ENCODE assay signal across 8 cellular contexts in the genomic region with DNA sequence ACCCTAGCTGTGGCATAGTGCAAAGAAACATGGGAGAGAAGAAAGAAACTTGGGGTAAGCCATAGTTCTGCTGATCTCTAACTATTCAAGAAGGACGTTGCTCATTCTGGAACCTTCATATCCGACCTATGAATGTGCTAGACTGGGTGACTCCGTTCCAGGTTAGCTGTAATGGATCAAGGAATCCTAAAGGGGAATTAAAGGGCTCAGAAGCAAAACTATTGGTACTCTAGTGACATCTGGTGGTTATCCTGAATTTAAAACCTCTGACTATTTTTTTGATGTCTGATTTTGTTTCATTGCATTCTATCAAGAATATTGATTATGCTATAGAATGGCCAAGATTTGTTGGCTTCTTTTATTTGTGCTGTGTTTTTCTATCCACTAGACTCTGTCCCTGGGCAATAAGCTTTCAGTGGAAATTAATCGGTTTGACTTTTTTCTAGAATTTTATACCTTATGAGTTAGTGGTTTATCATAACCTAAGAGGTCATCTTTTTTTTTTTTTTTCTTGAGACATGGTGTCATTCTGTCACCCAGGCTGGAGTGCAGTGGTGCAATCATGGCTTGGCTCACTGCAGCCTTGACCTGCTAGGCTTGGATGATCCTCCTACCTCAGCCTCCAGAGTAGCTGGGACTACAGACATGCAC. TPM values are rescaled to one million over a fixed set of nuclear protein-coding genes. Genes with fewer than 3 reads are reported as not detected.
DNase-seq lines count a peak whose midpoint lies in the region; TF ChIP-seq lines count a peak whose summit lies in the region.

No MANE protein-coding gene starts in this region.

- TF ChIP-seq CTCF in OCI-LY7 (conservative IDR thresholded peaks at IDR 0.05; ENCODE audit: low read length) (peak; percentile 87), epithelial cell of proximal tubule (conservative IDR thresholded peaks at IDR 0.05; ENCODE audit: low read depth, low read length) (peak; percentile 58)

- H3K4me3 ChIP-seq in OCI-LY7 (ENCODE audit: low read depth, low read length, poor library complexity, severe bottlenecking) (no peak overlapping the region), epithelial cell of proximal tubule (ENCODE audit: low read depth, low read length) (no peak overlapping the region), neuronal stem cell (ENCODE audit: low read length in 2 of 2) (no peak overlapping the region)

- WGBS in neuronal stem cell (ENCODE audit: extremely low coverage in 2 of 2, insufficient read length in 2 of 2, insufficient replicate concordance in 1 of 2), 2 donors = no CpG with 5 or more reads among the region's 4 CpGs

- no peak overlapping the region for H3K27ac ChIP-seq in OCI-LY7 (ENCODE audit: low read depth, low read length, poor library complexity, severe bottlenecking)
- H3K27ac ChIP-seq in neuronal stem cell (replicated peaks; ENCODE audit: low read length) = no peak overlapping the region

- H3K27me3 ChIP-seq in neuronal stem cell (ENCODE audit: control insufficient read depth in 3 of 3, insufficient read depth in 3 of 3, low read depth in 1 of 3, low read length in 3 of 3) = no peaks in the 10 kb centered on the region

- no peaks in the 10 kb centered on the region for H4K20me1 ChIP-seq in OCI-LY7 (ENCODE audit: insufficient read depth, low read length)

- H3K23ac ChIP-seq in neuronal stem cell (ENCODE audit: low read depth, low read length, poor library complexity) = no peak overlapping the region

- H3K18ac ChIP-seq in neuronal stem cell (ENCODE audit: low read length) = no peak overlapping the region

- H2AK5ac ChIP-seq in neuronal stem cell (ENCODE audit: low read depth, low read length) = no peak overlapping the region

- H3K36me3 ChIP-seq in OCI-LY7 (ENCODE audit: insufficient read depth, low read length) = no peaks in the 10 kb centered on the region
- H3K36me3 ChIP-seq in neuronal stem cell (replicated peaks in 1 of 2; ENCODE audit: control insufficient read depth in 2 of 2, insufficient read depth in 2 of 2, low read length in 2 of 2) = peaks cover 0 to 4% of the 10 kb centered on the region in 2 donors

- H3K4me1 ChIP-seq in OCI-LY7 (ENCODE audit: insufficient read depth, low read length, poor library complexity, severe bottlenecking) (no peaks in the 10 kb centered on the region), neuronal stem cell (ENCODE audit: control insufficient read depth in 2 of 2, insufficient read depth in 1 of 2, low read depth in 1 of 2, low read length in 2 of 2) (peaks cover 3 to 9% of the 10 kb centered on the region in 2 donors)

- H3K9me2 ChIP-seq in OCI-LY7 (ENCODE audit: insufficient read depth, low read length) = no peaks in the 10 kb centered on the region

- no peak overlapping the region for H2BK5ac ChIP-seq in neuronal stem cell (ENCODE audit: low read length)

- POLR2A ChIA-PET in OCI-LY7 (lab: Charles Lee) = no interaction called here

- H2AFZ ChIP-seq in OCI-LY7 (ENCODE audit: low read length) (no peak overlapping the region), neuronal stem cell (ENCODE audit: low read length) (no peak overlapping the region)

- H3K14ac ChIP-seq in neuronal stem cell (ENCODE audit: low read length) = no peak overlapping the region

- intact Hi-C loops in OCI-LY7 (cut with micrococcal nuclease; ENCODE audit: unreplicated experiment) = loop anchor here (1.0 kb wide), 1 partner anchor 244 kb away; no protein-coding TSS in a partner anchor

- no peak overlapping the region for H3K4ac ChIP-seq in neuronal stem cell (ENCODE audit: low read length)

- CTCF ChIA-PET in OCI-LY7 (lab: Charles Lee; ENCODE audit: unreplicated experiment) = interaction anchor here (1.1 kb wide), 1 partner anchor 12 kb away, joined by 3 read pairs; no protein-coding TSS in a partner anchor

- peak; percentile 38 for DNase-seq in CD1c-positive myeloid dendritic cell (ENCODE audit: extremely low spot score)
- peak; percentile 7 for DNase-seq in HK-2 (ENCODE audit: unreplicated experiment)
- DNase-seq in OCI-LY7 (ENCODE audit: low spot score) = peak; percentile 46
- DNase-seq in epithelial cell of proximal tubule (ENCODE audit: low read depth) = peak; percentile 26
- DNase-seq in neuronal stem cell (ENCODE audit: low spot score) = peak; percentile 45
- DNase-seq in ureter (ENCODE audit: low spot score) = no peak
- no peak for DNase-seq in C1 segment of cervical spinal cord (lab: John Stamatoyannopoulos, UW)
- DNase-seq in activated effector memory CD4-positive, alpha-beta T cell treated with anti-CD3 and anti-CD28 coated beads, Interleukin-2, amount 50 U/mL, for 16 hours = no peak

- H4K91ac ChIP-seq in neuronal stem cell (ENCODE audit: low read depth, low read length, poor library complexity) = no peak overlapping the region

- no peak overlapping the region for H3K4me2 ChIP-seq in OCI-LY7 (ENCODE audit: low read length)
- no peak overlapping the region for H3K4me2 ChIP-seq in neuronal stem cell (ENCODE audit: insufficient read depth, low read length, poor library complexity, severe bottlenecking)

- no peak overlapping the region for H2BK15ac ChIP-seq in neuronal stem cell (ENCODE audit: low read length)

- H3K79me1 ChIP-seq in neuronal stem cell (ENCODE audit: low read depth, low read length) = no peaks in the 10 kb centered on the region

- no TSS peak for BruUV-seq in OCI-LY7 (replicated peaks; lab: Mats Ljungman, UMichigan)

- no peaks in the 10 kb centered on the region for H3K79me2 ChIP-seq in OCI-LY7 (ENCODE audit: insufficient read depth, low read depth, low read length)

- H3K9me3 ChIP-seq in OCI-LY7 (ENCODE audit: low read length) = no peaks in the 10 kb centered on the region
- no peaks in the 10 kb centered on the region for H3K9me3 ChIP-seq in neuronal stem cell (replicated peaks in 1 of 2; ENCODE audit: control insufficient read depth in 2 of 2, insufficient read depth in 1 of 2, low read depth in 1 of 2, low read length in 2 of 2)

- no peak overlapping the region for H4K8ac ChIP-seq in neuronal stem cell (ENCODE audit: low read depth, low read length)

- no peak overlapping the region for H2BK120ac ChIP-seq in neuronal stem cell (ENCODE audit: low read depth, low read length)

- H2BK12ac ChIP-seq in neuronal stem cell (ENCODE audit: low read length) = no peak overlapping the region

- no peak overlapping the region for H3K9ac ChIP-seq in neuronal stem cell (ENCODE audit: low read depth, low read length, poor library complexity)

RNA-seq across cellular contexts. Expression of a gene that starts 19.5 kb away (rescaled TPM):
- 1.9 and 6.1 TPM in 2 replicates for total RNA-seq in OCI-LY7 (2014; rRNA removed; shearing (Covaris generic))
- total RNA-seq in OCI-LY7 (2022) = 9.3 and 9.4 TPM in 2 replicates
- total RNA-seq in epithelial cell of proximal tubule = 11.4 and 19.5 TPM in 2 replicates
- polyA plus RNA-seq in neuronal stem cell (2013, experiment 1 of 2) = 19.5 TPM
- polyA plus RNA-seq in neuronal stem cell (2013, experiment 2 of 2) = 19.9 TPM
- total RNA-seq in ureter = 33.9 TPM

RNA-seq across cellular contexts. Expression of a gene that starts 47.7 kb away (rescaled TPM):
- total RNA-seq in OCI-LY7 (2014; rRNA removed; shearing (Covaris generic)) = 0.38 and 0.41 TPM in 2 replicates
- 0.30 TPM in 1 of 2 replicates, not detected in the other for total RNA-seq in OCI-LY7 (2022)
- total RNA-seq in epithelial cell of proximal tubule = not detected in 2 replicates
- polyA plus RNA-seq in neuronal stem cell (2013, experiment 1 of 2) = 0.89 TPM
- polyA plus RNA-seq in neuronal stem cell (2013, experiment 2 of 2) = 1.1 TPM
- 8.4 TPM for total RNA-seq in ureter

Comparison
In these comparisons a context has a peak if more than half of its experiments do, and no peak if none do; other contexts are left out.
1. DNase-seq: peak in CD1c-positive myeloid dendritic cell (single experiment), HK-2 (single experiment), OCI-LY7 (single experiment), epithelial cell of proximal tubule (single experiment) and neuronal stem cell (single experiment); none in ureter (single experiment), C1 segment of cervical spinal cord (0 of 14) and activated effector memory CD4-positive, alpha-beta T cell treated with anti-CD3 and anti-CD28 coated beads, Interleukin-2, amount 50 U/mL, for 16 hours (single experiment).